In the genomic region with DNA sequence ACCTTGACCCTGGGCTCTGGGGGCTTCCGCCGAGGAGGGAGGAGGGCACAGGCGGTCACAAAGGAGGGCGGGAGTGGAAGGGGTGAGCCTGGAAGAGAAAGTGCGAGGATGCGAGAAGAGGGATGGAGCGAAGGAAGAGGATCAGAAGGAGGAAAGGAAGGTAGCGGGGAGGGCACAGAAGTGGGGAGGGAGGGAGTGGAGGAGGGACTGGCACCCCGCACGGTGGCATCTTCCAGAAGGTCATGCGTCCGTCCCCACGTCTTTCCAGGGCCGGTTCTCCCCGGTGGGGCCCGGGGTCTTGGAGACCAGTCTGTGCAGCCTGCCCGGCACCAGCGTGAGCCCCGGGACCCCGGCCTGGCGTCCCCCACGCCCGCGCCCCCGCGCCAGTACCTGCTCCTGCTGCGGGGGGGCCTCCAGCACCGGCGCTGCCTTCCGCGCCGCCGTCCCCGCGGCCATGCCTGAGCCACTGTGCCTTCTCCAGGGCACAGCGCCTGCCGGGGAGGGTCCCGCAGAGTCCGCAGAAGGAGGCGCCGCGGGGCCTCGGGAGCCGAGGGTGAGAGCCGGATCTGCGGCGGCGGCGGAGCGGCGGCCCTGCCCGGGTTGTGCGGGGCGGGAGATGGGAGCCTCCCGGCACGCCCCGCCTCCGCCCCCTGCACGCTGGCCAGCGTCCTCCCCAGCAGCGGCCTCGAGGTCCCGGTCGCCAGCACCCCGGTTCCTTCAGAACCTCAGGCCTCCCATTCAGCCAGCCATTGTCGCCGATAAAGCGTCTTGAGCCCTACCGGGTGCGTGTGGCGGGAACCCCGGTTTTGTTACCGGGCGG, we compare ENCODE assay signal across 1 cellular context.
TF ChIP-seq lines count a peak whose summit lies in the region.

RNF175 (minus strand) TSS at position 618 of the 820 bp plus-strand sequence; CDS start at position 456, 162 bp downstream.

TF ChIP-seq in WTC11, 78 proteins besides CTCF, POLR2A, EP300 and RAD21 (continued from another document and continues in another):
- no peak for TF ChIP-seq E2F1 (CRISPR knock-in tag; IDR thresholded peaks at IDR 0.05)
- TF ChIP-seq CREM (CRISPR knock-in tag; IDR thresholded peaks at IDR 0.05): no peak; the same call in 1 of the 2 replicates
- 0 out of 2 replicates have a peak, but pooled peaks have one; percentile 25 for TF ChIP-seq ELF4 (CRISPR knock-in tag; IDR thresholded peaks at IDR 0.05; ENCODE audit: low read depth)
- TF ChIP-seq E2F4 (CRISPR knock-in tag; IDR thresholded peaks at IDR 0.05; ENCODE audit: borderline replicate concordance, low read depth): no peak
- TF ChIP-seq MXD4 (CRISPR knock-in tag; IDR thresholded peaks at IDR 0.05; ENCODE audit: borderline replicate concordance): no peak
- TF ChIP-seq USF1 (CRISPR knock-in tag; IDR thresholded peaks at IDR 0.05): 0 out of 2 replicates have a peak, but pooled peaks have one; percentile 14
- TF ChIP-seq HMGA2 (CRISPR knock-in tag; IDR thresholded peaks at IDR 0.05): no peak
- no peak for TF ChIP-seq PREB (CRISPR knock-in tag; IDR thresholded peaks at IDR 0.05; ENCODE audit: borderline replicate concordance)
- TF ChIP-seq NR3C1 (CRISPR knock-in tag; conservative IDR thresholded peaks at IDR 0.05; ENCODE audit: low read depth): no peak
- TF ChIP-seq ESRRA (CRISPR knock-in tag; IDR thresholded peaks at IDR 0.05; ENCODE audit: borderline replicate concordance): no peak; the same call in 1 of the 2 replicates
- TF ChIP-seq CREB1 (CRISPR knock-in tag; IDR thresholded peaks at IDR 0.05): peak; percentile 31; the same call in 1 of the 2 replicates
- TF ChIP-seq ERG (CRISPR knock-in tag; IDR thresholded peaks at IDR 0.05): no peak
- TF ChIP-seq ZNF396 (CRISPR knock-in tag; IDR thresholded peaks at IDR 0.05; ENCODE audit: borderline replicate concordance): no peak
- TF ChIP-seq, protein P1, sequence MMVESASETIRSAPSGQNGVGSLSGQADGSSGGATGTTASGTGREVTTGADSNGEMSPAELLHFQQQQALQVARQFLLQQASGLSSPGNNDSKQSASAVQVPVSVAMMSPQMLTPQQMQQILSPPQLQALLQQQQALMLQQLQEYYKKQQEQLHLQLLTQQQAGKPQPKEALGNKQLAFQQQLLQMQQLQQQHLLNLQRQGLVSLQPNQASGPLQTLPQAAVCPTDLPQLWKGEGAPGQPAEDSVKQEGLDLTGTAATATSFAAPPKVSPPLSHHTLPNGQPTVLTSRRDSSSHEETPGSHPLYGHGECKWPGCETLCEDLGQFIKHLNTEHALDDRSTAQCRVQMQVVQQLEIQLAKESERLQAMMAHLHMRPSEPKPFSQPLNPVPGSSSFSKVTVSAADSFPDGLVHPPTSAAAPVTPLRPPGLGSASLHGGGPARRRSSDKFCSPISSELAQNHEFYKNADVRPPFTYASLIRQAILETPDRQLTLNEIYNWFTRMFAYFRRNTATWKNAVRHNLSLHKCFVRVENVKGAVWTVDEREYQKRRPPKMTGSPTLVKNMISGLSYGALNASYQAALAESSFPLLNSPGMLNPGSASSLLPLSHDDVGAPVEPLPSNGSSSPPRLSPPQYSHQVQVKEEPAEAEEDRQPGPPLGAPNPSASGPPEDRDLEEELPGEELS (CRISPR knock-in tag; IDR thresholded peaks at IDR 0.05): 0 out of 2 replicates have a peak, but pooled peaks have one; percentile 70
- TF ChIP-seq ZNF416 (CRISPR knock-in tag; IDR thresholded peaks at IDR 0.05): no peak
- TF ChIP-seq, protein P2, sequence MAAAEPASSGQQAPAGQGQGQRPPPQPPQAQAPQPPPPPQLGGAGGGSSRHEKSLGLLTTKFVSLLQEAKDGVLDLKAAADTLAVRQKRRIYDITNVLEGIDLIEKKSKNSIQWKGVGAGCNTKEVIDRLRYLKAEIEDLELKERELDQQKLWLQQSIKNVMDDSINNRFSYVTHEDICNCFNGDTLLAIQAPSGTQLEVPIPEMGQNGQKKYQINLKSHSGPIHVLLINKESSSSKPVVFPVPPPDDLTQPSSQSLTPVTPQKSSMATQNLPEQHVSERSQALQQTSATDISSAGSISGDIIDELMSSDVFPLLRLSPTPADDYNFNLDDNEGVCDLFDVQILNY (CRISPR knock-in tag; IDR thresholded peaks at IDR 0.05): peak; percentile 77
- TF ChIP-seq ZSCAN18 (CRISPR knock-in tag; IDR thresholded peaks at IDR 0.05): no peak
- no peak for TF ChIP-seq GRHL2 (CRISPR knock-in tag; IDR thresholded peaks at IDR 0.05; ENCODE audit: insufficient replicate concordance, severe bottlenecking)
- TF ChIP-seq FOXK1 (CRISPR knock-in tag; IDR thresholded peaks at IDR 0.05): peak; percentile 59; the same call in 1 of the 2 replicates
- no peak for TF ChIP-seq ATF3 (CRISPR knock-in tag; conservative IDR thresholded peaks at IDR 0.05)
- no peak for TF ChIP-seq GABPB1 (CRISPR knock-in tag; IDR thresholded peaks at IDR 0.05)
- TF ChIP-seq ZNF532 (CRISPR knock-in tag; IDR thresholded peaks at IDR 0.05; ENCODE audit: borderline replicate concordance): no peak
- no peak for TF ChIP-seq SMAD3 (CRISPR knock-in tag; IDR thresholded peaks at IDR 0.05; ENCODE audit: borderline replicate concordance)
- TF ChIP-seq ZNF121 (CRISPR knock-in tag; IDR thresholded peaks at IDR 0.05): no peak
- peak; percentile 62; the same call in 1 of the 2 replicates for TF ChIP-seq KAT7 (CRISPR knock-in tag; IDR thresholded peaks at IDR 0.05; ENCODE audit: borderline replicate concordance)
- no peak for TF ChIP-seq FOXP1 (CRISPR knock-in tag; IDR thresholded peaks at IDR 0.05; ENCODE audit: borderline replicate concordance)
- TF ChIP-seq ZNF317 (CRISPR knock-in tag; IDR thresholded peaks at IDR 0.05; ENCODE audit: borderline replicate concordance, low read depth): peak; percentile 28; the same call in 1 of the 2 replicates
- TF ChIP-seq TEAD1 (CRISPR knock-in tag; IDR thresholded peaks at IDR 0.05): peak; percentile 80
- TF ChIP-seq SP1 (CRISPR knock-in tag; conservative IDR thresholded peaks at IDR 0.05): 0 out of 2 replicates have a peak, but pooled peaks have one; percentile 19
- no peak for TF ChIP-seq ZNF232 (CRISPR knock-in tag; IDR thresholded peaks at IDR 0.05)
- TF ChIP-seq NR1H2 (CRISPR knock-in tag; IDR thresholded peaks at IDR 0.05): no peak
- no peak for TF ChIP-seq CBFB (CRISPR knock-in tag; IDR thresholded peaks at IDR 0.05; ENCODE audit: low read depth)
- no peak for TF ChIP-seq ZNF138 (CRISPR knock-in tag; conservative IDR thresholded peaks at IDR 0.05)
- peak; percentile 94 for TF ChIP-seq HMGXB4 (CRISPR knock-in tag; IDR thresholded peaks at IDR 0.05)
- no peak for TF ChIP-seq NFATC4 (CRISPR knock-in tag; IDR thresholded peaks at IDR 0.05)
- peak; percentile 52; the same call in 1 of the 2 replicates for TF ChIP-seq ZNF263 (CRISPR knock-in tag; IDR thresholded peaks at IDR 0.05; ENCODE audit: low read depth)
